1 cellular context compared by ENCODE assay signal in the genomic region with DNA sequence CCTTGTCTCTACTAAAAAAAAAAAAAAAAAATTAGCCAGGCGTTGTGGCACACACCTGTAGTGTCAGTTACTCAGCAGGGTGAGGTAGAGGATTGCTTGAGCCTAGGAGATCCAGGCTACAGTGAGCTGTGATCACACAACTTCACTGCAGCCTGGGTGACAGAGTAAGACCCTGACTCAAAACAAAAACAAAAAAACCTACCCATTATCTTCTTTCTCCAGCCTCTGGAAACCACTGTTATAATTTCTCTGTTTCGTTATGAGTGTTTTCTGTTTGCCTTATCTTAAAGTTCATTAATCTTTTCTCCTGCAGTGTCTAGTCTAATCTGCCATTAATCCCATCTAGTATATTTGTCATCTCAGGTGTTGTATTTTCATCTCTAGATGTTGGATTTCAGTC.
A peak's percentile ranks its signal among the peaks of the same experiment; 100 is the strongest.
TF ChIP-seq lines count a peak whose summit lies in the region.

No MANE protein-coding gene starts in this region.

TF ChIP-seq in GM12878, 131 proteins besides CTCF, POLR2A, EP300 and RAD21 (continued from another document):
- no peak for TF ChIP-seq RB1 (IDR thresholded peaks at IDR 0.05; ENCODE audit: borderline replicate concordance)
- 0 out of 2 replicates have a peak, but pooled peaks have one; percentile 49 for TF ChIP-seq MEF2A (IDR thresholded peaks at IDR 0.05; ENCODE audit: insufficient read depth, low read depth, low read length)
- TF ChIP-seq, protein P1, sequence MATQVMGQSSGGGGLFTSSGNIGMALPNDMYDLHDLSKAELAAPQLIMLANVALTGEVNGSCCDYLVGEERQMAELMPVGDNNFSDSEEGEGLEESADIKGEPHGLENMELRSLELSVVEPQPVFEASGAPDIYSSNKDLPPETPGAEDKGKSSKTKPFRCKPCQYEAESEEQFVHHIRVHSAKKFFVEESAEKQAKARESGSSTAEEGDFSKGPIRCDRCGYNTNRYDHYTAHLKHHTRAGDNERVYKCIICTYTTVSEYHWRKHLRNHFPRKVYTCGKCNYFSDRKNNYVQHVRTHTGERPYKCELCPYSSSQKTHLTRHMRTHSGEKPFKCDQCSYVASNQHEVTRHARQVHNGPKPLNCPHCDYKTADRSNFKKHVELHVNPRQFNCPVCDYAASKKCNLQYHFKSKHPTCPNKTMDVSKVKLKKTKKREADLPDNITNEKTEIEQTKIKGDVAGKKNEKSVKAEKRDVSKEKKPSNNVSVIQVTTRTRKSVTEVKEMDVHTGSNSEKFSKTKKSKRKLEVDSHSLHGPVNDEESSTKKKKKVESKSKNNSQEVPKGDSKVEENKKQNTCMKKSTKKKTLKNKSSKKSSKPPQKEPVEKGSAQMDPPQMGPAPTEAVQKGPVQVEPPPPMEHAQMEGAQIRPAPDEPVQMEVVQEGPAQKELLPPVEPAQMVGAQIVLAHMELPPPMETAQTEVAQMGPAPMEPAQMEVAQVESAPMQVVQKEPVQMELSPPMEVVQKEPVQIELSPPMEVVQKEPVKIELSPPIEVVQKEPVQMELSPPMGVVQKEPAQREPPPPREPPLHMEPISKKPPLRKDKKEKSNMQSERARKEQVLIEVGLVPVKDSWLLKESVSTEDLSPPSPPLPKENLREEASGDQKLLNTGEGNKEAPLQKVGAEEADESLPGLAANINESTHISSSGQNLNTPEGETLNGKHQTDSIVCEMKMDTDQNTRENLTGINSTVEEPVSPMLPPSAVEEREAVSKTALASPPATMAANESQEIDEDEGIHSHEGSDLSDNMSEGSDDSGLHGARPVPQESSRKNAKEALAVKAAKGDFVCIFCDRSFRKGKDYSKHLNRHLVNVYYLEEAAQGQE (IDR thresholded peaks at IDR 0.05; ENCODE audit: low read depth, low read length): no peak
- TF ChIP-seq, protein P2, sequence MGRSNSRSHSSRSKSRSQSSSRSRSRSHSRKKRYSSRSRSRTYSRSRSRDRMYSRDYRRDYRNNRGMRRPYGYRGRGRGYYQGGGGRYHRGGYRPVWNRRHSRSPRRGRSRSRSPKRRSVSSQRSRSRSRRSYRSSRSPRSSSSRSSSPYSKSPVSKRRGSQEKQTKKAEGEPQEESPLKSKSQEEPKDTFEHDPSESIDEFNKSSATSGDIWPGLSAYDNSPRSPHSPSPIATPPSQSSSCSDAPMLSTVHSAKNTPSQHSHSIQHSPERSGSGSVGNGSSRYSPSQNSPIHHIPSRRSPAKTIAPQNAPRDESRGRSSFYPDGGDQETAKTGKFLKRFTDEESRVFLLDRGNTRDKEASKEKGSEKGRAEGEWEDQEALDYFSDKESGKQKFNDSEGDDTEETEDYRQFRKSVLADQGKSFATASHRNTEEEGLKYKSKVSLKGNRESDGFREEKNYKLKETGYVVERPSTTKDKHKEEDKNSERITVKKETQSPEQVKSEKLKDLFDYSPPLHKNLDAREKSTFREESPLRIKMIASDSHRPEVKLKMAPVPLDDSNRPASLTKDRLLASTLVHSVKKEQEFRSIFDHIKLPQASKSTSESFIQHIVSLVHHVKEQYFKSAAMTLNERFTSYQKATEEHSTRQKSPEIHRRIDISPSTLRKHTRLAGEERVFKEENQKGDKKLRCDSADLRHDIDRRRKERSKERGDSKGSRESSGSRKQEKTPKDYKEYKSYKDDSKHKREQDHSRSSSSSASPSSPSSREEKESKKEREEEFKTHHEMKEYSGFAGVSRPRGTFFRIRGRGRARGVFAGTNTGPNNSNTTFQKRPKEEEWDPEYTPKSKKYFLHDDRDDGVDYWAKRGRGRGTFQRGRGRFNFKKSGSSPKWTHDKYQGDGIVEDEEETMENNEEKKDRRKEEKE (IDR thresholded peaks at IDR 0.05): no peak
- TF ChIP-seq ZBED1 (IDR thresholded peaks at IDR 0.05; ENCODE audit: borderline replicate concordance): no peak
- TF ChIP-seq SPI1 (IDR thresholded peaks at IDR 0.05; ENCODE audit: borderline replicate concordance, insufficient read depth, low read depth, low read length): no peak
- TF ChIP-seq TAF1 (IDR thresholded peaks at IDR 0.05; ENCODE audit: borderline replicate concordance, low read depth, low read length): no peak
- no peak for TF ChIP-seq NFXL1 (IDR thresholded peaks at IDR 0.05; ENCODE audit: borderline replicate concordance)
- no peak for TF ChIP-seq NFYA (IDR thresholded peaks at IDR 0.05; ENCODE audit: borderline replicate concordance, low read depth, low read length)
- no peak for TF ChIP-seq FOS (IDR thresholded peaks at IDR 0.05; ENCODE audit: borderline replicate concordance, extremely low read depth, insufficient read length)
- no peak for TF ChIP-seq FOXK2 (IDR thresholded peaks at IDR 0.05)
- no peak for TF ChIP-seq KDM1A (IDR thresholded peaks at IDR 0.05; ENCODE audit: borderline replicate concordance)
